In the genomic region with DNA sequence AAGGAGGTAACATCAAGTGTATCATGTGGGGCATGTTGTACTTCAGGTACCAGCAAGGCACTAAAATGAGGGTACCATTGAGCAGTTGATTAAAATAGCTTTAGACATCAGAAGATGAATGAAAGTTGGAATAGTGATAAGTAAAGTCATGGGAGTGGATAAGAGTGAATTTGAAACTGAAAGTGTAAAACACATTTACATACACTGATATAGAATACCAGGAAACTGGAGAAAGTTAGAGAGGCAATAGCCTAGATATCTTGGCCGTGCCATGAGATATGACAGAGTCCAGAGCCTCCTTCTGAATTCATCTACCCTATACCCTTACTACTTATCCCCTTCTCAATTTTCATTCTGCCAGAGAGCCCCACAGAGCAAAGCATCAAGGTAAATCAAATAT, we compare ENCODE assay signal across 25 cellular contexts.
"Had no signal": no experiment of that assay in that cellular context is flagged by ENCODE, and none has a peak within 500 bp of the region (broad histone marks: within the 10 kb centered on the region; RNA-seq: fewer than 3 reads in every experiment).

No MANE protein-coding gene starts in this region.

- H3K4me3 Mint-ChIP-seq: activated B cell treated with CpG ODN at 0.5 μM for 24 hours; activated CD4-positive, alpha-beta T cell treated with anti-CD3 and anti-CD28 coated beads, Interleukin-2, amount 10 ng/mL, durations not matched to agents 24 days and 14 days; activated CD8-positive, alpha-beta memory T cell treated with anti-CD3 and anti-CD28 coated beads, Interleukin-2, amount 10 ng/mL, durations not matched to agents 7 days and 5 days; activated T-cell treated with anti-CD3 and anti-CD28 coated beads, Interleukin-2, amount 50 U/mL, for 24 hours; activated T-helper 1 cell treated with anti-CD3 and anti-CD28 coated beads, Interleukin-12 subunit alpha, Interleukin-12 subunit beta, Interleukin-2, Interleukin-4 antibody, amounts not matched to agents 30 ng/mL and 10 ng/mL and 1 ng/mL, durations not matched to agents 14 hours and 24 hours and 36 hours; brain; central memory CD8-positive, alpha-beta T cell; T-cell had no signal

- H3K27ac ChIP-seq: SK-N-MC had no signal

- H3K27me3 Mint-ChIP-seq: activated CD4-positive, alpha-beta T cell treated with anti-CD3 and anti-CD28 coated beads, Interleukin-2, amount 10 ng/mL, durations not matched to agents 24 days and 14 days; activated T-cell treated with anti-CD3 and anti-CD28 coated beads, Interleukin-2, amount 50 U/mL, for 24 hours; brain; central memory CD8-positive, alpha-beta T cell; T-cell had no signal

- H3K4me3 ChIP-seq: SK-N-MC had no signal

- H3K9me3 Mint-ChIP-seq: activated CD4-positive, alpha-beta T cell treated with anti-CD3 and anti-CD28 coated beads, Interleukin-2, amount 10 ng/mL, durations not matched to agents 24 days and 14 days had no signal

- H3K27ac Mint-ChIP-seq: activated B cell treated with CpG ODN at 0.5 μM for 24 hours; activated CD4-positive, alpha-beta T cell treated with anti-CD3 and anti-CD28 coated beads, Interleukin-2, amount 10 ng/mL, durations not matched to agents 24 days and 14 days; activated CD8-positive, alpha-beta memory T cell treated with anti-CD3 and anti-CD28 coated beads, Interleukin-2, amount 10 ng/mL, durations not matched to agents 7 days and 5 days; activated naive CD4-positive, alpha-beta T cell treated with anti-CD3 and anti-CD28 coated beads, Interleukin-2, amount 50 U/mL, for 72 hours; activated T-cell treated with anti-CD3 and anti-CD28 coated beads, Interleukin-2, amount 50 U/mL, for 24 hours; activated T-helper 1 cell treated with anti-CD3 and anti-CD28 coated beads, Interleukin-12 subunit alpha, Interleukin-12 subunit beta, Interleukin-2, Interleukin-4 antibody, amounts not matched to agents 30 ng/mL and 10 ng/mL and 1 ng/mL, durations not matched to agents 14 hours and 24 hours and 36 hours; brain; T-cell had no signal

- H3K36me3 Mint-ChIP-seq: activated CD8-positive, alpha-beta memory T cell treated with anti-CD3 and anti-CD28 coated beads, Interleukin-2, amount 10 ng/mL, durations not matched to agents 7 days and 5 days; activated naive CD4-positive, alpha-beta T cell treated with anti-CD3 and anti-CD28 coated beads, Interleukin-2, amount 50 U/mL, for 72 hours; brain; T-cell had no signal

- ATAC-seq: activated CD8-positive, alpha-beta memory T cell treated with anti-CD3 and anti-CD28 coated beads, Interleukin-2, amount 10 ng/mL, durations not matched to agents 7 days and 5 days; activated naive CD4-positive, alpha-beta T cell treated with anti-CD3 and anti-CD28 coated beads, Interleukin-2, amount 50 U/mL, for 72 hours; Panc1; Right ventricle myocardium inferior; T-cell had no signal

- DNase-seq: activated B cell treated with CpG ODN at 0.5 μM for 24 hours; activated CD4-positive, alpha-beta T cell treated with anti-CD3 and anti-CD28 coated beads for 1 hour; activated CD4-positive, alpha-beta T cell treated with anti-CD3 and anti-CD28 coated beads, Interleukin-2, amount 10 ng/mL, durations not matched to agents 24 days and 14 days; activated CD4-positive, alpha-beta T cell treated with anti-CD3 and anti-CD28 coated beads, Interleukin-2, amount 50 U/mL, for 48 hours; activated CD8-positive, alpha-beta memory T cell treated with anti-CD3 and anti-CD28 coated beads, Interleukin-2, amount 10 ng/mL, durations not matched to agents 7 days and 5 days; activated effector memory CD4-positive, alpha-beta T cell treated with anti-CD3 and anti-CD28 coated beads, Interleukin-2, amount 50 U/mL, for 16 hours; activated naive CD4-positive, alpha-beta T cell treated with Interleukin-2 at 50 U/mL for 16 hours; activated T-cell treated with anti-CD3 and anti-CD28 coated beads, Interleukin-2, amount 50 U/mL, for 24 hours; amygdala; NCI-H1048; NCI-H1930; NCI-H226; NCI-H526; NCI-H774; RPMI8226; T-cell; T-helper 2 cell; T1000 had no signal

- H3K4me1 Mint-ChIP-seq: activated B cell treated with CpG ODN at 0.5 μM for 24 hours; activated CD4-positive, alpha-beta T cell treated with anti-CD3 and anti-CD28 coated beads, Interleukin-2, amount 10 ng/mL, durations not matched to agents 24 days and 14 days; activated CD8-positive, alpha-beta memory T cell treated with anti-CD3 and anti-CD28 coated beads, Interleukin-2, amount 10 ng/mL, durations not matched to agents 7 days and 5 days; central memory CD8-positive, alpha-beta T cell; T-cell had no signal
